Comparison of ENCODE assay signal across 7 cellular contexts in genomic region chr11:121575250-121575962, GRCh38.
DNase-seq lines count a peak whose midpoint lies in the region; ATAC-seq and TF ChIP-seq lines count a peak whose summit lies in the region.

No MANE protein-coding gene starts in this region.

- DNase-seq in ascending aorta (ENCODE audit: low spot score in 2 of 2) (peak; percentile 59 to 82), midbrain (lab: John Stamatoyannopoulos, UW) (peak; percentile 63), erythroblast (lab: John Stamatoyannopoulos, UW) (no peak)
- DNase-seq in activated effector memory CD4-positive, alpha-beta T cell treated with anti-CD3 and anti-CD28 coated beads, Interleukin-2, amount 50 U/mL, for 16 hours: no peak

- intact Hi-C loops in ascending aorta (cut with DNase I): no loop called here

- H3K4me3 ChIP-seq in ascending aorta: no peak overlapping the region

- no peaks in the 10 kb centered on the region for H3K4me1 ChIP-seq in ascending aorta

- TF ChIP-seq CTCF in ascending aorta (IDR thresholded peaks at IDR 0.05): no peak

- TF ChIP-seq POLR2A in erythroblast (IDR thresholded peaks at IDR 0.05; ENCODE audit: low read length): no peak

- H3K9me3 ChIP-seq in ascending aorta: no peaks in the 10 kb centered on the region

- ATAC-seq in GM19351 (IDR thresholded peaks at IDR 0.05; ENCODE audit: unreplicated experiment) (peak; percentile 75), HG03066 (IDR thresholded peaks at IDR 0.05; ENCODE audit: low read depth, unreplicated experiment) (peak; percentile 63), GM18519 (IDR thresholded peaks at IDR 0.05; ENCODE audit: low FRiP score, unreplicated experiment) (no peak)

- H3K27me3 ChIP-seq in ascending aorta: no peaks in the 10 kb centered on the region

- peaks cover 7 to 19% of the 10 kb centered on the region in 2 donors for H3K36me3 ChIP-seq in ascending aorta

- H3K27ac ChIP-seq in ascending aorta: no peak overlapping the region

Comparison
In these comparisons a context has a peak if more than half of its experiments do, and no peak if none do; other contexts are left out.
1. DNase-seq: peak in ascending aorta (2 of 2) and midbrain (single experiment); none in erythroblast (0 of 2) and activated effector memory CD4-positive, alpha-beta T cell treated with anti-CD3 and anti-CD28 coated beads, Interleukin-2, amount 50 U/mL, for 16 hours (single experiment).